1 cellular context compared by ENCODE assay signal in genomic region chr15:92899910-92900711, GRCh38.
TF ChIP-seq lines count a peak whose summit lies in the region.

TSS of gene CHD2 (plus strand) at chr15:92900324. CDS start at chr15:92901238, 914 bp downstream.

TF ChIP-seq in GM12878, 131 proteins besides CTCF, POLR2A, EP300 and RAD21 (continued from another document and continues in another):
- peak; percentile 52; the same call in 1 of the 2 replicates for TF ChIP-seq RELB (IDR thresholded peaks at IDR 0.05; ENCODE audit: low read depth)
- peak; percentile 98 for TF ChIP-seq ZNF384 (IDR thresholded peaks at IDR 0.05; ENCODE audit: borderline replicate concordance, low read depth, low read length)
- TF ChIP-seq, protein P1, sequence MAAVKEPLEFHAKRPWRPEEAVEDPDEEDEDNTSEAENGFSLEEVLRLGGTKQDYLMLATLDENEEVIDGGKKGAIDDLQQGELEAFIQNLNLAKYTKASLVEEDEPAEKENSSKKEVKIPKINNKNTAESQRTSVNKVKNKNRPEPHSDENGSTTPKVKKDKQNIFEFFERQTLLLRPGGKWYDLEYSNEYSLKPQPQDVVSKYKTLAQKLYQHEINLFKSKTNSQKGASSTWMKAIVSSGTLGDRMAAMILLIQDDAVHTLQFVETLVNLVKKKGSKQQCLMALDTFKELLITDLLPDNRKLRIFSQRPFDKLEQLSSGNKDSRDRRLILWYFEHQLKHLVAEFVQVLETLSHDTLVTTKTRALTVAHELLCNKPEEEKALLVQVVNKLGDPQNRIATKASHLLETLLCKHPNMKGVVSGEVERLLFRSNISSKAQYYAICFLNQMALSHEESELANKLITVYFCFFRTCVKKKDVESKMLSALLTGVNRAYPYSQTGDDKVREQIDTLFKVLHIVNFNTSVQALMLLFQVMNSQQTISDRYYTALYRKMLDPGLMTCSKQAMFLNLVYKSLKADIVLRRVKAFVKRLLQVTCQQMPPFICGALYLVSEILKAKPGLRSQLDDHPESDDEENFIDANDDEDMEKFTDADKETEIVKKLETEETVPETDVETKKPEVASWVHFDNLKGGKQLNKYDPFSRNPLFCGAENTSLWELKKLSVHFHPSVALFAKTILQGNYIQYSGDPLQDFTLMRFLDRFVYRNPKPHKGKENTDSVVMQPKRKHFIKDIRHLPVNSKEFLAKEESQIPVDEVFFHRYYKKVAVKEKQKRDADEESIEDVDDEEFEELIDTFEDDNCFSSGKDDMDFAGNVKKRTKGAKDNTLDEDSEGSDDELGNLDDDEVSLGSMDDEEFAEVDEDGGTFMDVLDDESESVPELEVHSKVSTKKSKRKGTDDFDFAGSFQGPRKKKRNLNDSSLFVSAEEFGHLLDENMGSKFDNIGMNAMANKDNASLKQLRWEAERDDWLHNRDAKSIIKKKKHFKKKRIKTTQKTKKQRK (IDR thresholded peaks at IDR 0.05; ENCODE audit: low read depth, low read length) = no peak
- peak; percentile 36 for TF ChIP-seq SP1 (IDR thresholded peaks at IDR 0.05; ENCODE audit: low read depth, low read length)
- peak in 1 of 2 experiments; percentile 39; a peak in 1 of 4 replicates for TF ChIP-seq ETV6 (conservative IDR thresholded peaks at IDR 0.05 in 1 of 2, IDR thresholded peaks at IDR 0.05 in 1 of 2; ENCODE audit: borderline replicate concordance in 1 of 2, low read depth in 1 of 2)
- TF ChIP-seq SREBF2 (IDR thresholded peaks at IDR 0.05; ENCODE audit: low read length) = no peak
- peak; percentile 88 for TF ChIP-seq CBFB (IDR thresholded peaks at IDR 0.05; ENCODE audit: low read depth)
- TF ChIP-seq, protein P2, sequence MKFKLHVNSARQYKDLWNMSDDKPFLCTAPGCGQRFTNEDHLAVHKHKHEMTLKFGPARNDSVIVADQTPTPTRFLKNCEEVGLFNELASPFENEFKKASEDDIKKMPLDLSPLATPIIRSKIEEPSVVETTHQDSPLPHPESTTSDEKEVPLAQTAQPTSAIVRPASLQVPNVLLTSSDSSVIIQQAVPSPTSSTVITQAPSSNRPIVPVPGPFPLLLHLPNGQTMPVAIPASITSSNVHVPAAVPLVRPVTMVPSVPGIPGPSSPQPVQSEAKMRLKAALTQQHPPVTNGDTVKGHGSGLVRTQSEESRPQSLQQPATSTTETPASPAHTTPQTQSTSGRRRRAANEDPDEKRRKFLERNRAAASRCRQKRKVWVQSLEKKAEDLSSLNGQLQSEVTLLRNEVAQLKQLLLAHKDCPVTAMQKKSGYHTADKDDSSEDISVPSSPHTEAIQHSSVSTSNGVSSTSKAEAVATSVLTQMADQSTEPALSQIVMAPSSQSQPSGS (IDR thresholded peaks at IDR 0.05; ENCODE audit: low read length) = 0 out of 2 replicates have a peak, but pooled peaks have one; percentile 12
- peak; percentile 2; the same call in 1 of the 2 replicates for TF ChIP-seq CREB1 (IDR thresholded peaks at IDR 0.05; ENCODE audit: low read depth)
- TF ChIP-seq ZBED1 (IDR thresholded peaks at IDR 0.05; ENCODE audit: borderline replicate concordance) = peak; percentile 80; the same call in 1 of the 2 replicates
- peak; percentile 48 for TF ChIP-seq IKZF1 (conservative IDR thresholded peaks at IDR 0.05)
- no peak for TF ChIP-seq SMC3 (IDR thresholded peaks at IDR 0.05; ENCODE audit: borderline replicate concordance, low read length)
- TF ChIP-seq, protein P3, sequence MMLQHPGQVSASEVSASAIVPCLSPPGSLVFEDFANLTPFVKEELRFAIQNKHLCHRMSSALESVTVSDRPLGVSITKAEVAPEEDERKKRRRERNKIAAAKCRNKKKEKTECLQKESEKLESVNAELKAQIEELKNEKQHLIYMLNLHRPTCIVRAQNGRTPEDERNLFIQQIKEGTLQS (IDR thresholded peaks at IDR 0.05; ENCODE audit: borderline replicate concordance, extremely low read depth, low read depth, low read length) = no peak
- peak; percentile 95 for TF ChIP-seq NBN (IDR thresholded peaks at IDR 0.05)
- peak; percentile 96 for TF ChIP-seq POLR2AphosphoS2 (IDR thresholded peaks at IDR 0.05; ENCODE audit: low read depth, low read length)
- TF ChIP-seq MTA3 (IDR thresholded peaks at IDR 0.05; ENCODE audit: borderline replicate concordance, low read length) = peak; percentile 73
- TF ChIP-seq HDAC6 (IDR thresholded peaks at IDR 0.05; ENCODE audit: unreplicated experiment) = peak; percentile 87
- no peak for TF ChIP-seq RELA (IDR thresholded peaks at IDR 0.05; ENCODE audit: borderline replicate concordance, partially characterized antibody)
- peak; percentile 79 for TF ChIP-seq BACH1 (IDR thresholded peaks at IDR 0.05; ENCODE audit: borderline replicate concordance)
- TF ChIP-seq ZNF217 (IDR thresholded peaks at IDR 0.05) = no peak
- TF ChIP-seq, protein P4, sequence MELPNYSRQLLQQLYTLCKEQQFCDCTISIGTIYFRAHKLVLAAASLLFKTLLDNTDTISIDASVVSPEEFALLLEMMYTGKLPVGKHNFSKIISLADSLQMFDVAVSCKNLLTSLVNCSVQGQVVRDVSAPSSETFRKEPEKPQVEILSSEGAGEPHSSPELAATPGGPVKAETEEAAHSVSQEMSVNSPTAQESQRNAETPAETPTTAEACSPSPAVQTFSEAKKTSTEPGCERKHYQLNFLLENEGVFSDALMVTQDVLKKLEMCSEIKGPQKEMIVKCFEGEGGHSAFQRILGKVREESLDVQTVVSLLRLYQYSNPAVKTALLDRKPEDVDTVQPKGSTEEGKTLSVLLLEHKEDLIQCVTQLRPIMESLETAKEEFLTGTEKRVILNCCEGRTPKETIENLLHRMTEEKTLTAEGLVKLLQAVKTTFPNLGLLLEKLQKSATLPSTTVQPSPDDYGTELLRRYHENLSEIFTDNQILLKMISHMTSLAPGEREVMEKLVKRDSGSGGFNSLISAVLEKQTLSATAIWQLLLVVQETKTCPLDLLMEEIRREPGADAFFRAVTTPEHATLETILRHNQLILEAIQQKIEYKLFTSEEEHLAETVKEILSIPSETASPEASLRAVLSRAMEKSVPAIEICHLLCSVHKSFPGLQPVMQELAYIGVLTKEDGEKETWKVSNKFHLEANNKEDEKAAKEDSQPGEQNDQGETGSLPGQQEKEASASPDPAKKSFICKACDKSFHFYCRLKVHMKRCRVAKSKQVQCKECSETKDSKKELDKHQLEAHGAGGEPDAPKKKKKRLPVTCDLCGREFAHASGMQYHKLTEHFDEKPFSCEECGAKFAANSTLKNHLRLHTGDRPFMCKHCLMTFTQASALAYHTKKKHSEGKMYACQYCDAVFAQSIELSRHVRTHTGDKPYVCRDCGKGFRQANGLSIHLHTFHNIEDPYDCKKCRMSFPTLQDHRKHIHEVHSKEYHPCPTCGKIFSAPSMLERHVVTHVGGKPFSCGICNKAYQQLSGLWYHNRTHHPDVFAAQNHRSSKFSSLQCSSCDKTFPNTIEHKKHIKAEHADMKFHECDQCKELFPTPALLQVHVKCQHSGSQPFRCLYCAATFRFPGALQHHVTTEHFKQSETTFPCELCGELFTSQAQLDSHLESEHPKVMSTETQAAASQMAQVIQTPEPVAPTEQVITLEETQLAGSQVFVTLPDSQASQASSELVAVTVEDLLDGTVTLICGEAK (IDR thresholded peaks at IDR 0.05; ENCODE audit: borderline replicate concordance) = peak; percentile 87; the same call in 1 of the 2 replicates
- TF ChIP-seq CUX1 (IDR thresholded peaks at IDR 0.05; ENCODE audit: insufficient replicate concordance, low read depth, low read length) = peak; percentile 35
- peak; percentile 96 for TF ChIP-seq PAX8 (IDR thresholded peaks at IDR 0.05)
- peak; percentile 26; the same call in 1 of the 2 replicates for TF ChIP-seq DPF2 (IDR thresholded peaks at IDR 0.05)
- no peak for TF ChIP-seq SIX5 (IDR thresholded peaks at IDR 0.05; ENCODE audit: low read depth, low read length, severe bottlenecking)
- 0 out of 2 replicates have a peak, but pooled peaks have one; percentile 23 for TF ChIP-seq MEF2A (IDR thresholded peaks at IDR 0.05; ENCODE audit: insufficient read depth, low read depth, low read length)
- TF ChIP-seq, protein P5, sequence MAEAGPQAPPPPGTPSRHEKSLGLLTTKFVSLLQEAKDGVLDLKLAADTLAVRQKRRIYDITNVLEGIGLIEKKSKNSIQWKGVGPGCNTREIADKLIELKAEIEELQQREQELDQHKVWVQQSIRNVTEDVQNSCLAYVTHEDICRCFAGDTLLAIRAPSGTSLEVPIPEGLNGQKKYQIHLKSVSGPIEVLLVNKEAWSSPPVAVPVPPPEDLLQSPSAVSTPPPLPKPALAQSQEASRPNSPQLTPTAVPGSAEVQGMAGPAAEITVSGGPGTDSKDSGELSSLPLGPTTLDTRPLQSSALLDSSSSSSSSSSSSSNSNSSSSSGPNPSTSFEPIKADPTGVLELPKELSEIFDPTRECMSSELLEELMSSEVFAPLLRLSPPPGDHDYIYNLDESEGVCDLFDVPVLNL (IDR thresholded peaks at IDR 0.05; ENCODE audit: low read depth, low read length) = no peak
- TF ChIP-seq POLR2AphosphoS5 (IDR thresholded peaks at IDR 0.05; ENCODE audit: low read length) = peak; percentile 100
- 0 out of 4 replicates have a peak, but pooled peaks of 1 of the 2 experiments have one; percentile 11 for TF ChIP-seq SRF (IDR thresholded peaks at IDR 0.05; ENCODE audit: low read depth in 2 of 2, low read length in 2 of 2)
- TF ChIP-seq TARDBP (IDR thresholded peaks at IDR 0.05; ENCODE audit: borderline replicate concordance) = no peak
- TF ChIP-seq NR2C2 (IDR thresholded peaks at IDR 0.05; ENCODE audit: borderline replicate concordance, control insufficient read depth, insufficient read length, low read depth) = no peak
- TF ChIP-seq KLF5 (IDR thresholded peaks at IDR 0.05; ENCODE audit: partially characterized antibody) = peak; percentile 76
- no peak for TF ChIP-seq CBX5 (IDR thresholded peaks at IDR 0.05; ENCODE audit: low read depth)
- 0 out of 2 replicates have a peak, but pooled peaks have one; percentile 66 for TF ChIP-seq SIN3A (IDR thresholded peaks at IDR 0.05; ENCODE audit: low read depth, low read length)
- peak; percentile 67; the same call in 1 of the 2 replicates for TF ChIP-seq TCF3 (IDR thresholded peaks at IDR 0.05; ENCODE audit: borderline replicate concordance, insufficient read depth, low read depth, low read length)
- TF ChIP-seq PAX5 (IDR thresholded peaks at IDR 0.05; ENCODE audit: borderline replicate concordance, low read depth, low read length) = peak; percentile 23; the same call in 1 of the 2 replicates
- TF ChIP-seq CEBPB (IDR thresholded peaks at IDR 0.05; ENCODE audit: borderline replicate concordance in 1 of 2, low read depth in 2 of 2, low read length in 2 of 2) = no peak
- TF ChIP-seq PBX3 (IDR thresholded peaks at IDR 0.05; ENCODE audit: insufficient replicate concordance, low read depth, low read length) = peak; percentile 94
- no peak for TF ChIP-seq ZZZ3 (IDR thresholded peaks at IDR 0.05; ENCODE audit: control insufficient read depth, insufficient read length, low read depth)
- TF ChIP-seq BCL11A (IDR thresholded peaks at IDR 0.05; ENCODE audit: low read depth, low read length) = 0 out of 2 replicates have a peak, but pooled peaks have one; percentile 8
- peak; percentile 62 for TF ChIP-seq MXI1 (IDR thresholded peaks at IDR 0.05; ENCODE audit: low read depth, low read length)
- no peak for TF ChIP-seq STAT3 (IDR thresholded peaks at IDR 0.05; ENCODE audit: low read depth, low read length)
